In genomic region chr11:74460065-74460464, GRCh38 we compare ENCODE assay signal across 23 cellular contexts. TPM values are rescaled to one million over a fixed set of nuclear protein-coding genes. Genes with fewer than 3 reads are reported as not detected.
A peak's percentile ranks its signal among the peaks of the same experiment; 100 is the strongest.
DNase-seq lines count a peak whose midpoint lies in the region; ATAC-seq and TF ChIP-seq lines count a peak whose summit lies in the region.
"Had no signal": no experiment of that assay in that cellular context is flagged by ENCODE, and none has a peak within 500 bp of the region (broad histone marks: within the 10 kb centered on the region; RNA-seq: fewer than 3 reads in every experiment).

No MANE protein-coding gene starts in this region.

- no peak overlapping the region for H3K27ac Mint-ChIP-seq in naive thymus-derived CD4-positive, alpha-beta T cell
- H3K27ac Mint-ChIP-seq: activated naive CD8-positive, alpha-beta T cell treated with anti-CD3 and anti-CD28 coated beads for 36 hours; B cell; mesothelial cell of epicardium; nephron; stimulated activated naive CD8-positive, alpha-beta T cell treated with anti-CD3 and anti-CD28 coated beads, Interleukin-15, amount 100 ng/mL, for 72 hours had no signal

- TF ChIP-seq CTCF in right atrium auricular region (IDR thresholded peaks at IDR 0.05): no peak
- no peak for TF ChIP-seq CTCF in vagina (IDR thresholded peaks at IDR 0.05)

- H3K27me3 Mint-ChIP-seq in naive thymus-derived CD4-positive, alpha-beta T cell: peaks cover 8 to 12% (median 11%) of the 10 kb centered on the region in 5 donors

- H3K9me3 ChIP-seq in right atrium auricular region: no peaks in the 10 kb centered on the region
- no peaks in the 10 kb centered on the region for H3K9me3 ChIP-seq in naive thymus-derived CD4-positive, alpha-beta T cell (ENCODE audit: control insufficient read depth in 2 of 3, low read length in 3 of 3)
- no peaks in the 10 kb centered on the region for H3K9me3 ChIP-seq in vagina
- H3K9me3 ChIP-seq: heart right ventricle had no signal

- no peak overlapping the region for H3K4me3 Mint-ChIP-seq in naive thymus-derived CD4-positive, alpha-beta T cell
- H3K4me3 Mint-ChIP-seq: activated naive CD8-positive, alpha-beta T cell treated with anti-CD3 and anti-CD28 coated beads for 36 hours; B cell; central memory CD8-positive, alpha-beta T cell; mesothelial cell of epicardium; nephron; stimulated activated naive CD8-positive, alpha-beta T cell treated with anti-CD3 and anti-CD28 coated beads, Interleukin-15, amount 100 ng/mL, for 72 hours had no signal

- intact Hi-C loops in cardiac septum (cut with DNase I) (loop anchor here (10.0 kb wide), 1 partner anchor 265 kb away; no protein-coding TSS in a partner anchor), vagina (cut with DNase I) (no loop called here)
- intact Hi-C loops in naive thymus-derived CD4-positive, alpha-beta T cell (cut with micrococcal nuclease): no loop called here

- no peaks in the 10 kb centered on the region for H3K36me3 ChIP-seq in right atrium auricular region
- no peaks in the 10 kb centered on the region for H3K36me3 ChIP-seq in naive thymus-derived CD4-positive, alpha-beta T cell (ENCODE audit: control insufficient read depth in 2 of 3, insufficient read depth in 3 of 3, low read length in 3 of 3)
- H3K36me3 ChIP-seq in vagina: peaks cover 0 to 6% of the 10 kb centered on the region in 2 donors

- no peaks in the 10 kb centered on the region for H3K9me3 Mint-ChIP-seq in naive thymus-derived CD4-positive, alpha-beta T cell
- H3K9me3 Mint-ChIP-seq: activated naive CD8-positive, alpha-beta T cell treated with anti-CD3 and anti-CD28 coated beads for 36 hours; central memory CD8-positive, alpha-beta T cell; mesothelial cell of epicardium; nephron; stimulated activated naive CD8-positive, alpha-beta T cell treated with anti-CD3 and anti-CD28 coated beads, Interleukin-15, amount 100 ng/mL, for 72 hours had no signal

- DNase-seq in right atrium auricular region (ENCODE audit: low spot score) (peak; percentile 47), cardiac septum (ENCODE audit: low spot score) (no peak), erythroblast (lab: John Stamatoyannopoulos, UW) (peak; percentile 66 to 85), vagina (ENCODE audit: extremely low spot score in 2 of 2) (peak in 1 of 2 donors; percentile 44), GOT3 (lab: John Stamatoyannopoulos, UW) (no peak), NCI-H226 (no peak)
- DNase-seq in naive thymus-derived CD4-positive, alpha-beta T cell: no peak
- DNase-seq: activated CD4-positive, alpha-beta T cell treated with anti-CD3 and anti-CD28 coated beads, Interleukin-2, amount 50 U/mL, for 4 hours; activated CD4-positive, CD25-positive, alpha-beta regulatory T cell; activated CD8-positive, alpha-beta memory T cell treated with anti-CD3 and anti-CD28 coated beads, Interleukin-2, amount 50 U/mL, for 4 hours; activated naive CD8-positive, alpha-beta T cell treated with anti-CD3 and anti-CD28 coated beads for 36 hours; DND-41; dorsolateral prefrontal cortex; heart right ventricle; NCI-H524; stimulated activated naive CD8-positive, alpha-beta T cell treated with anti-CD3 and anti-CD28 coated beads, Interleukin-15, amount 100 ng/mL, for 72 hours had no signal

- no peaks in the 10 kb centered on the region for H3K27me3 ChIP-seq in right atrium auricular region
- no peaks in the 10 kb centered on the region for H3K27me3 ChIP-seq in naive thymus-derived CD4-positive, alpha-beta T cell (ENCODE audit: control insufficient read depth in 2 of 2, insufficient read depth in 2 of 2, low read length in 2 of 2)
- no peaks in the 10 kb centered on the region for H3K27me3 ChIP-seq in vagina
- H3K27me3 ChIP-seq: dorsolateral prefrontal cortex, heart right ventricle had no signal

- H3K4me3 ChIP-seq in right atrium auricular region: no peak overlapping the region
- no peak overlapping the region for H3K4me3 ChIP-seq in naive thymus-derived CD4-positive, alpha-beta T cell (ENCODE audit: low read length)
- no peak overlapping the region for H3K4me3 ChIP-seq in vagina

- no peaks in the 10 kb centered on the region for H3K4me1 Mint-ChIP-seq in naive thymus-derived CD4-positive, alpha-beta T cell
- H3K4me1 Mint-ChIP-seq: activated naive CD8-positive, alpha-beta T cell treated with anti-CD3 and anti-CD28 coated beads for 36 hours; B cell; central memory CD8-positive, alpha-beta T cell; mesothelial cell of epicardium; nephron; stimulated activated naive CD8-positive, alpha-beta T cell treated with anti-CD3 and anti-CD28 coated beads, Interleukin-15, amount 100 ng/mL, for 72 hours had no signal

- H3K4me1 ChIP-seq in right atrium auricular region (peaks cover 0 to 3% of the 10 kb centered on the region in 2 donors), vagina (peaks cover 23% of the 10 kb centered on the region)
- no peaks in the 10 kb centered on the region for H3K4me1 ChIP-seq in naive thymus-derived CD4-positive, alpha-beta T cell (ENCODE audit: control insufficient read depth in 2 of 2, insufficient read depth in 2 of 2, low read length in 2 of 2)

- CTCF ChIA-PET in naive thymus-derived CD4-positive, alpha-beta T cell (lab: Charles Lee): interaction anchor here (0.6 to 0.9 kb wide), 2 partner anchors 10 to 70 kb away, joined by 4 read pairs; no protein-coding TSS in a partner anchor

- POLR2A ChIA-PET in naive thymus-derived CD4-positive, alpha-beta T cell (lab: Charles Lee): no interaction called here

- H3K27ac ChIP-seq in right atrium auricular region (peak overlapping the region in 1 of 2 donors; percentile 54), vagina (peak overlapping the region; percentile 62)
- H3K27ac ChIP-seq in naive thymus-derived CD4-positive, alpha-beta T cell (ENCODE audit: low read depth, low read length): no peak overlapping the region
- H3K27ac ChIP-seq: RWPE1 had no signal

- H3K36me3 Mint-ChIP-seq in naive thymus-derived CD4-positive, alpha-beta T cell: no peaks in the 10 kb centered on the region
- H3K36me3 Mint-ChIP-seq: activated naive CD8-positive, alpha-beta T cell treated with anti-CD3 and anti-CD28 coated beads for 36 hours; mesothelial cell of epicardium had no signal

- TF ChIP-seq POLR2A in erythroblast (IDR thresholded peaks at IDR 0.05; ENCODE audit: low read length) (no peak), vagina (IDR thresholded peaks at IDR 0.05) (no peak)

- peak; percentile 42 for ATAC-seq in naive thymus-derived CD4-positive, alpha-beta T cell
- no peak for ATAC-seq in HG03460 (IDR thresholded peaks at IDR 0.05; ENCODE audit: unreplicated experiment)
- ATAC-seq: stimulated activated naive CD8-positive, alpha-beta T cell treated with anti-CD3 and anti-CD28 coated beads, Interleukin-15, amount 100 ng/mL, for 72 hours had no signal

RNA-seq across cellular contexts. Expression of gene KCNE3, which starts 7.3 kb away (rescaled TPM):
- total RNA-seq in right atrium auricular region (1 to 10 TPM; 1.4 to 3.3 TPM), cardiac septum (2.1 TPM), vagina (5.2 TPM)
- 10 to 100 TPM in 1 of 5 experiments, 1 to 10 TPM in 1, under 1 TPM in 2, not detected in 1; 0.27 to 16.4 (median 0.97) TPM for total RNA-seq in naive thymus-derived CD4-positive, alpha-beta T cell
- polyA plus RNA-seq in naive thymus-derived CD4-positive, alpha-beta T cell: not detected
- total RNA-seq: A172; activated naive CD8-positive, alpha-beta T cell treated with anti-CD3 and anti-CD28 coated beads for 36 hours; B cell had no signal

RNA-seq across cellular contexts. Expression of gene LIPT2, which starts 33.5 kb away (rescaled TPM):
- total RNA-seq in right atrium auricular region (1 to 10 TPM; 2.9 to 4.8 TPM), cardiac septum (1.8 TPM), vagina (3.9 TPM)
- total RNA-seq in naive thymus-derived CD4-positive, alpha-beta T cell: 10 to 100 TPM in 2 of 5 experiments, 1 to 10 TPM in 3; 1.9 to 18.2 (median 9.3) TPM
- polyA plus RNA-seq in naive thymus-derived CD4-positive, alpha-beta T cell: 10 to 100 TPM; 21.6 to 23.3 TPM

Comparison
In these comparisons a context has a peak if more than half of its experiments do, and no peak if none do; other contexts are left out.
1. DNase-seq: peak in right atrium auricular region (single experiment) and erythroblast (2 of 2); none in cardiac septum (single experiment), naive thymus-derived CD4-positive, alpha-beta T cell (0 of 9), GOT3 (single experiment) and NCI-H226 (single experiment).